In genomic region chr2:48369971-48370370, GRCh38 we compare ENCODE assay signal across 17 cellular contexts. TPM values are rescaled to one million over a fixed set of nuclear protein-coding genes. Genes with fewer than 3 reads are reported as not detected.
DNase-seq lines count a peak whose midpoint lies in the region; ATAC-seq and TF ChIP-seq lines count a peak whose summit lies in the region.
"Had no signal": no experiment of that assay in that cellular context is flagged by ENCODE, and none has a peak within 500 bp of the region (broad histone marks: within the 10 kb centered on the region; RNA-seq: fewer than 3 reads in every experiment).

No MANE protein-coding gene starts in this region.

- H3K9me3 Mint-ChIP-seq in GM23338 (no peaks in the 10 kb centered on the region), endodermal cell (no peaks in the 10 kb centered on the region)
- no peaks in the 10 kb centered on the region for H3K9me3 Mint-ChIP-seq in activated T-helper 17 cell treated with anti-CD3 and anti-CD28 coated beads, Interleukin-2, amount 50 U/mL, for 72 hours

- ATAC-seq in GM23338, result peak; percentile 93
- no peak for ATAC-seq in activated T-helper 17 cell treated with anti-CD3 and anti-CD28 coated beads, Interleukin-2, amount 50 U/mL, for 72 hours (replicated peaks)
- ATAC-seq: Panc1 had no signal

- H3K4me3 Mint-ChIP-seq in GM23338 (0 out of 3 replicates have a peak overlapping the region, but pooled peaks have one; percentile 17), endodermal cell (no peak overlapping the region)
- H3K4me3 Mint-ChIP-seq in activated T-helper 17 cell treated with anti-CD3 and anti-CD28 coated beads, Interleukin-2, amount 50 U/mL, for 72 hours, result no peak overlapping the region

- H3K79me2 ChIP-seq in GM23338 (replicated peaks; ENCODE audit: insufficient read depth), result no peaks in the 10 kb centered on the region

- H3K36me3 ChIP-seq in GM23338 (ENCODE audit: insufficient read depth) (no peaks in the 10 kb centered on the region), endodermal cell (ENCODE audit: control insufficient read depth, insufficient read depth, low read length) (peaks cover 18% of the 10 kb centered on the region), neuronal stem cell (replicated peaks in 1 of 2; ENCODE audit: control insufficient read depth in 2 of 2, insufficient read depth in 2 of 2, low read length in 2 of 2) (peaks cover 2 to 94% of the 10 kb centered on the region in 2 donors), stomach (peaks cover 3 to 46% (median 30%) of the 10 kb centered on the region in 4 donors)

- WGBS in endodermal cell (ENCODE audit: insufficient coverage in 1 of 2, insufficient read length in 1 of 2), 2 experiments, result 81 to 100% methylated on average over 1 to 3 of the region's 3 CpGs
- WGBS in neuronal stem cell (ENCODE audit: extremely low coverage in 2 of 2, insufficient read length in 2 of 2, insufficient replicate concordance in 1 of 2), 2 donors, result no CpG with 5 or more reads among the region's 3 CpGs
- WGBS in stomach, 5 donors, result 63 to 95% (median 93%) methylated on average over 3 of the region's 3 CpGs

- no peak overlapping the region for H2BK120ac ChIP-seq in neuronal stem cell (ENCODE audit: low read depth, low read length)

- no peak overlapping the region for H3K9ac ChIP-seq in endodermal cell (ENCODE audit: extremely low read depth, low read length, poor library complexity, severe bottlenecking)
- H3K9ac ChIP-seq in neuronal stem cell (ENCODE audit: low read depth, low read length, poor library complexity), result no peak overlapping the region

- no peak overlapping the region for H4K91ac ChIP-seq in neuronal stem cell (ENCODE audit: low read depth, low read length, poor library complexity)

- peak overlapping the region; percentile 18 for H3K4me2 ChIP-seq in GM23338
- no peak overlapping the region for H3K4me2 ChIP-seq in neuronal stem cell (ENCODE audit: insufficient read depth, low read length, poor library complexity, severe bottlenecking)

- H3K4me1 Mint-ChIP-seq in GM23338 (peaks cover 28% of the 10 kb centered on the region), endodermal cell (peaks cover 28% of the 10 kb centered on the region)
- peaks cover 9% of the 10 kb centered on the region for H3K4me1 Mint-ChIP-seq in activated T-helper 17 cell treated with anti-CD3 and anti-CD28 coated beads, Interleukin-2, amount 50 U/mL, for 72 hours

- DNase-seq in GM23338 (ENCODE audit: low spot score) (peak; percentile 65), endodermal cell (peak; percentile 51), neuronal stem cell (ENCODE audit: low spot score) (no peak), stomach (no peak), HUDEP-2 (lab: John Stamatoyannopoulos, UW; ENCODE audit: unreplicated experiment in 76 of 76) (no peak)
- no peak for DNase-seq in activated effector memory CD4-positive, alpha-beta T cell treated with Interleukin-2 at 50 U/mL for 16 hours
- DNase-seq: ACHN, AML-193, DMS153, EL, NCI-H1092 treated with DMSO at 0.1 percent for 48 hours, NCI-H146, NCI-H2029 treated with DMSO at 0.1 percent for 48 hours had no signal

- no peaks in the 10 kb centered on the region for H4K20me1 ChIP-seq in GM23338 (replicated peaks; ENCODE audit: insufficient read depth)

- no peak for TF ChIP-seq POLR2A in stomach (IDR thresholded peaks at IDR 0.05)

- H3F3A ChIP-seq in GM23338 (replicated peaks; ENCODE audit: low read depth), result no peaks in the 10 kb centered on the region

- H3K23ac ChIP-seq in neuronal stem cell (ENCODE audit: low read depth, low read length, poor library complexity), result no peak overlapping the region

- no peak for TF ChIP-seq EP300 in stomach (IDR thresholded peaks at IDR 0.05)

- H3K27me3 ChIP-seq in GM23338 (ENCODE audit: insufficient read depth) (no peaks in the 10 kb centered on the region), endodermal cell (ENCODE audit: control insufficient read depth, insufficient read depth, low read length, poor library complexity, severe bottlenecking) (no peaks in the 10 kb centered on the region), neuronal stem cell (ENCODE audit: control insufficient read depth in 3 of 3, insufficient read depth in 3 of 3, low read depth in 1 of 3, low read length in 3 of 3) (no peaks in the 10 kb centered on the region), stomach (no peaks in the 10 kb centered on the region)

- intact Hi-C loops in stomach (cut with DNase I; ENCODE audit: low total_unique reads), result no loop called here

- no peak overlapping the region for H2AK5ac ChIP-seq in neuronal stem cell (ENCODE audit: low read depth, low read length)

- H3K4me1 ChIP-seq in GM23338 (ENCODE audit: insufficient read depth) (peaks cover 30% of the 10 kb centered on the region), endodermal cell (ENCODE audit: control insufficient read depth, insufficient read depth, low read length) (peaks cover 8% of the 10 kb centered on the region), neuronal stem cell (ENCODE audit: control insufficient read depth in 2 of 2, insufficient read depth in 1 of 2, low read depth in 1 of 2, low read length in 2 of 2) (peaks cover 0 to 2% of the 10 kb centered on the region in 2 donors), stomach (no peaks in the 10 kb centered on the region)

- no peak overlapping the region for H2BK12ac ChIP-seq in neuronal stem cell (ENCODE audit: low read length)

- peak overlapping the region; percentile 51; the same call in 1 of the 2 replicates for H3K27ac ChIP-seq in GM23338 (ENCODE audit: low read depth)
- H3K27ac ChIP-seq in endodermal cell (ENCODE audit: low read depth, low read length), result no peak overlapping the region
- peak overlapping the region; percentile 22 for H3K27ac ChIP-seq in neuronal stem cell (replicated peaks; ENCODE audit: low read length)
- H3K27ac ChIP-seq in stomach, result no peak overlapping the region
- H3K27ac ChIP-seq: C4-2B had no signal

- no peak overlapping the region for H3K18ac ChIP-seq in neuronal stem cell (ENCODE audit: low read length)

- H3K27me3 Mint-ChIP-seq in GM23338 (ENCODE audit: insufficient read depth, low read depth, poor library complexity) (peaks cover 4% of the 10 kb centered on the region), endodermal cell (ENCODE audit: insufficient read depth) (no peaks in the 10 kb centered on the region)
- H3K27me3 Mint-ChIP-seq in activated T-helper 17 cell treated with anti-CD3 and anti-CD28 coated beads, Interleukin-2, amount 50 U/mL, for 72 hours, result no peaks in the 10 kb centered on the region

- no peak overlapping the region for H2BK5ac ChIP-seq in neuronal stem cell (ENCODE audit: low read length)

- H3K79me1 ChIP-seq in neuronal stem cell (ENCODE audit: low read depth, low read length), result no peaks in the 10 kb centered on the region

- H4K8ac ChIP-seq in neuronal stem cell (ENCODE audit: low read depth, low read length), result no peak overlapping the region

- no peak overlapping the region for H2AFZ ChIP-seq in GM23338
- H2AFZ ChIP-seq in neuronal stem cell (ENCODE audit: low read length), result no peak overlapping the region

- H3K27ac Mint-ChIP-seq in GM23338 (peak overlapping the region; percentile 40), endodermal cell (no peak overlapping the region)
- H3K27ac Mint-ChIP-seq in activated T-helper 17 cell treated with anti-CD3 and anti-CD28 coated beads, Interleukin-2, amount 50 U/mL, for 72 hours, result peak overlapping the region; percentile 71

- H3K36me3 Mint-ChIP-seq in GM23338 (ENCODE audit: low read depth) (peaks cover 27% of the 10 kb centered on the region; the same call in 2 of the 3 replicates), endodermal cell (ENCODE audit: low read depth) (peaks cover 22% of the 10 kb centered on the region)
- peaks cover 92% of the 10 kb centered on the region for H3K36me3 Mint-ChIP-seq in activated T-helper 17 cell treated with anti-CD3 and anti-CD28 coated beads, Interleukin-2, amount 50 U/mL, for 72 hours (ENCODE audit: low read depth)

- no peak for TF ChIP-seq CTCF in GM23338 (conservative IDR thresholded peaks at IDR 0.05; ENCODE audit: low read depth in 2 of 2)
- TF ChIP-seq CTCF in endodermal cell (conservative IDR thresholded peaks at IDR 0.05), result no peak
- no peak for TF ChIP-seq CTCF in stomach (IDR thresholded peaks at IDR 0.05)

- no peaks in the 10 kb centered on the region for H3K9me3 ChIP-seq in endodermal cell (ENCODE audit: control insufficient read depth, low read length)
- H3K9me3 ChIP-seq in neuronal stem cell (replicated peaks in 1 of 2; ENCODE audit: control insufficient read depth in 2 of 2, insufficient read depth in 1 of 2, low read depth in 1 of 2, low read length in 2 of 2), result peaks cover 0 to 13% of the 10 kb centered on the region in 2 donors
- no peaks in the 10 kb centered on the region for H3K9me3 ChIP-seq in stomach
- H3K9me3 ChIP-seq: HAP-1 had no signal

- no peaks in the 10 kb centered on the region for H3K9me2 ChIP-seq in GM23338 (ENCODE audit: insufficient read depth)

- H2BK15ac ChIP-seq in neuronal stem cell (ENCODE audit: low read length), result no peak overlapping the region

- H3K14ac ChIP-seq in neuronal stem cell (ENCODE audit: low read length), result no peak overlapping the region

- no peak overlapping the region for H3K4ac ChIP-seq in neuronal stem cell (ENCODE audit: low read length)

- H3K4me3 ChIP-seq in GM23338, result no peak overlapping the region
- no peak overlapping the region for H3K4me3 ChIP-seq in endodermal cell (ENCODE audit: low read length)
- H3K4me3 ChIP-seq in neuronal stem cell (ENCODE audit: low read length in 2 of 2), result no peak overlapping the region
- H3K4me3 ChIP-seq in stomach, result no peak overlapping the region
- H3K4me3 ChIP-seq: HAP-1 had no signal

TF ChIP-seq in GM23338, 12 proteins besides CTCF, POLR2A, EP300 and RAD21 (continues in another document):
- no peak for TF ChIP-seq EZH2phosphoT487 (IDR thresholded peaks at IDR 0.05; ENCODE audit: unreplicated experiment)
- no peak for TF ChIP-seq ZNF114 (CRISPR knock-in tag; IDR thresholded peaks at IDR 0.05)

RNA-seq across cellular contexts. Expression of gene FOXN2, which starts 55.5 kb away (rescaled TPM):
- 39.0 and 44.5 TPM in 2 replicates for total RNA-seq in GM23338 (2014; rRNA removed; shearing (Covaris generic))
- polyA plus RNA-seq in GM23338 (2016; fragmentation: Nextera tagmentation; extraction: Ambion mirVana) (25.2 and 30.1 TPM in 2 replicates), stomach (1 to 10 TPM; 2.6 to 4.9 (median 2.9) TPM)
- 10 to 100 TPM; 45.2 to 48.5 TPM for total RNA-seq in activated T-helper 17 cell treated with anti-CD3 and anti-CD28 coated beads, Interleukin-2, amount 50 U/mL, for 72 hours
- total RNA-seq in endodermal cell (10 to 100 TPM; 16.1 to 18.8 TPM), stomach (10 to 100 TPM in 4 of 5 donors, 1 to 10 TPM in 1; 9.0 to 71.2 (median 14.7) TPM)
- polyA plus RNA-seq in endodermal cell (2013, experiment 1 of 2), result 23.2 TPM
- 20.8 TPM for polyA plus RNA-seq in endodermal cell (2013, experiment 2 of 2)
- 11.2 TPM for polyA plus RNA-seq in neuronal stem cell (2013, experiment 1 of 2)
- polyA plus RNA-seq in neuronal stem cell (2013, experiment 2 of 2), result 11.3 TPM

Comparison
In these comparisons a context has a peak if more than half of its experiments do, and no peak if none do; other contexts are left out.
1. DNase-seq: peak in GM23338 (single experiment) and endodermal cell (single experiment); none in neuronal stem cell (single experiment), activated effector memory CD4-positive, alpha-beta T cell treated with Interleukin-2 at 50 U/mL for 16 hours (single experiment), stomach (single experiment) and HUDEP-2 (0 of 76).
2. H3K27ac ChIP-seq: peak in GM23338 (single experiment) and neuronal stem cell (single experiment); none in endodermal cell (single experiment) and stomach (0 of 5).